In the genomic region with DNA sequence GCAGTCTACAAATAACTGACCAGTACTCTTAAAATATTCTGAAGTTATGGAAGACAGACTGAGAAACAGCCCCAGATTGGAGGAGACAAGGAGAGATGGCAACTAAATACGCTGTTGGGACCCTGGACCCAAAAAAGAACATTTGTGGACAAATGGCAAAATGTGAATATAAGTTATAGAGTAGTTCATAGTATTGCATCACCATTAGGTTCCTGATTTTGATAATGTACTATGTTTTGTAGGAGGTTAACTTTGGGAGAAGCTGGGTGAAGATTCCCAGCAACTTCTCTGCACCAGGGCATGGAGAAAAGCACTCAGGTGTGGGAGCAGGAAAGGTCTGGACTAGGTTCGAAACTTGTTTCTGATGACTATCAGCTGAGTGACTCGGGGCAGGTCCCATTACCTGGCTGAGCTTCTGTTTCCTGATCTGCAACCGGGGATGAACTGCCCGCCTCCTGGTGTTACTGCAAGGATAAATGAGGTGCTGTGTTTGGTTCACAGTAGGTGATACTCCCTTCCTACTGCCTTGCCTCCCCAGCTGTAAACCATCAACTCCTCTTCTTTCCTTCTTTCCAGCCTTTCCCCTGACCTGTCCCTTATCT, we compare ENCODE assay signal across 1 cellular context.
A peak's percentile ranks its signal among the peaks of the same experiment; 100 is the strongest.
TF ChIP-seq lines count a peak whose summit lies in the region.

No MANE protein-coding gene starts in this region.

TF ChIP-seq in H1, 55 proteins besides CTCF, POLR2A, EP300 and RAD21:
- TF ChIP-seq NANOG (IDR thresholded peaks at IDR 0.05; ENCODE audit: insufficient read depth, low read depth, low read length, poor library complexity, severe bottlenecking) = no peak
- no peak for TF ChIP-seq CTBP2 (IDR thresholded peaks at IDR 0.05; ENCODE audit: borderline replicate concordance, insufficient read depth, insufficient read length, low read length)
- no peak for TF ChIP-seq BRCA1 (IDR thresholded peaks at IDR 0.05; ENCODE audit: low read depth, low read length)
- peak; percentile 18; the same call in 1 of the 2 replicates for TF ChIP-seq CEBPB (IDR thresholded peaks at IDR 0.05; ENCODE audit: low read depth, low read length)
- TF ChIP-seq ZNF274 (IDR thresholded peaks at IDR 0.05; ENCODE audit: borderline replicate concordance, extremely low read depth, low read length) = no peak
- TF ChIP-seq YY1 (IDR thresholded peaks at IDR 0.05; ENCODE audit: low read depth, low read length) = no peak
- no peak for TF ChIP-seq RXRA (IDR thresholded peaks at IDR 0.05; ENCODE audit: insufficient read depth, low read depth, low read length)
